Comparison of ENCODE assay signal across 25 cellular contexts in the genomic region with DNA sequence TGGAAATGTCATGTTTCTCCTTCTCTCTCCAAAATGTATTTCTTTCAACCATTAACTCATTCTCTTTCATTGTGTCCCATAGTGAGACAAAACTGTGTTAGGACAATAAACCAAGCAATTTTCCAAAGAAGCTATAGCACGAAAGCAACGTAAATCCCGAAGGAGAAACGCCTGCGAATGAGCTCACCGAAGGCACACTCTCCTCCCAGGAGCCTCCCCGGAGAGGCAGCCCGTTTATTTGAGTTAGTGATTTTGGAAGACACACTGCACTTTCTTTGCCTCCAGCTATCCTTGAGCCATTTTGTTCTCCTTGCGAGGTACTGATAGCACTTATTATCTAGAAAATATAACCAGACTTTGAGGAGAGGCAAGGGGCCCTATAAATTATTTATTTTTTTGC. TPM values are rescaled to one million over a fixed set of nuclear protein-coding genes. Genes with fewer than 3 reads are reported as not detected.
DNase-seq lines count a peak whose midpoint lies in the region; ATAC-seq and TF ChIP-seq lines count a peak whose summit lies in the region.
"Had no signal": no experiment of that assay in that cellular context is flagged by ENCODE, and none has a peak within 500 bp of the region (broad histone marks: within the 10 kb centered on the region; RNA-seq: fewer than 3 reads in every experiment).

No MANE protein-coding gene starts in this region.

- ATAC-seq in right cardiac atrium = no peak
- ATAC-seq: GM23338, K562 had no signal

- intact Hi-C loops in cardiac septum (cut with DNase I) = loop anchor here (5.0 kb wide), 1 partner anchor 152 kb away; no protein-coding TSS in a partner anchor
- intact Hi-C loops in right cardiac atrium (cut with DNase I) = loop anchor here in 1 of 4 donors (5.0 kb wide), 1 partner anchor 307 kb away; no protein-coding TSS in a partner anchor
- intact Hi-C loops in transverse colon (cut with DNase I; ENCODE audit: low total_unique reads) = no loop called here

- H2AFZ ChIP-seq in parathyroid adenoma = peak overlapping the region; percentile 28
- H2AFZ ChIP-seq: PC-9 had no signal

- H3K9me3 ChIP-seq in right cardiac atrium (ENCODE audit: control insufficient read depth, low read length) (no peaks in the 10 kb centered on the region), SJCRH30 (replicated peaks) (no peaks in the 10 kb centered on the region), parathyroid adenoma (ENCODE audit: control insufficient read depth, low read length) (no peaks in the 10 kb centered on the region), transverse colon (no peaks in the 10 kb centered on the region)
- H3K9me3 ChIP-seq: Caco-2 had no signal

- WGBS in right cardiac atrium = 61% methylated on average over 9 of the region's 9 CpGs
- WGBS in transverse colon (ENCODE audit: low coverage in 1 of 2), 2 donors = 76 to 84% methylated on average over 7 to 9 of the region's 9 CpGs

- H3K9ac ChIP-seq in parathyroid adenoma = no peak overlapping the region

- no peak for TF ChIP-seq EP300 in transverse colon (IDR thresholded peaks at IDR 0.05; ENCODE audit: low read depth)

- TF ChIP-seq POLR2A in transverse colon (IDR thresholded peaks at IDR 0.05) = no peak

- H3K4me3 ChIP-seq in right cardiac atrium (ENCODE audit: low read length) (no peak overlapping the region), SJCRH30 (no peak overlapping the region), parathyroid adenoma (ENCODE audit: low read depth, low read length) (no peak overlapping the region), transverse colon (no peak overlapping the region)
- H3K4me3 ChIP-seq: GM23338, K562, PC-9 had no signal

- H3K27ac ChIP-seq in right cardiac atrium (ENCODE audit: low read length) (no peak overlapping the region), SJCRH30 (0 out of 2 replicates have a peak overlapping the region, but pooled peaks have one; percentile 19), parathyroid adenoma (peak overlapping the region; percentile 75), transverse colon (no peak overlapping the region)
- H3K27ac ChIP-seq: PC-9 had no signal

- DNase-seq in cardiac septum (ENCODE audit: low spot score) (peak; percentile 38), right cardiac atrium (no peak), SJCRH30 (no peak), transverse colon (no peak), hypothalamus (lab: John Stamatoyannopoulos, UW) (no peak), NCI-H446 (lab: John Stamatoyannopoulos, UW) (no peak)
- DNase-seq: C1 segment of cervical spinal cord; CD4-positive, alpha-beta memory T cell; H9; HFFc6; Kasumi-1; NCI-H1105 treated with DMSO at 0.1 percent for 48 hours; NCI-H146; NCI-H1930; NCI-H774; PC-9; Right ventricle myocardium superior; RPMI8226 had no signal

- no peak overlapping the region for H3K4me2 ChIP-seq in parathyroid adenoma (ENCODE audit: low read length)
- H3K4me2 ChIP-seq: GM23338, PC-9 had no signal

- H3K4me1 ChIP-seq in right cardiac atrium (ENCODE audit: control insufficient read depth, insufficient read depth, low read length) (no peaks in the 10 kb centered on the region), SJCRH30 (peaks cover 15% of the 10 kb centered on the region), parathyroid adenoma (peaks cover 9% of the 10 kb centered on the region), transverse colon (peaks cover 0 to 33% (median 13%) of the 10 kb centered on the region in 4 donors)

- in situ Hi-C loops in transverse colon (cut with MboI; ENCODE audit: low pct_ligation_motif_present in 1 of 4, low pct_unique_long_range_greater_than_20kb in 1 of 4, low sequenced_read_pairs in 3 of 4) = loop anchor here in 1 of 4 donors (25.0 kb wide), 1 partner anchor 292 kb away; no protein-coding TSS in a partner anchor

- no peaks in the 10 kb centered on the region for H3K36me3 ChIP-seq in SJCRH30
- H3K36me3 ChIP-seq in parathyroid adenoma (ENCODE audit: control insufficient read depth, insufficient read depth, low read length) = no peaks in the 10 kb centered on the region
- no peaks in the 10 kb centered on the region for H3K36me3 ChIP-seq in transverse colon

- H3K79me2 ChIP-seq in parathyroid adenoma = no peaks in the 10 kb centered on the region

- TF ChIP-seq CTCF in parathyroid adenoma (IDR thresholded peaks at IDR 0.05) = no peak
- no peak for TF ChIP-seq CTCF in transverse colon (IDR thresholded peaks at IDR 0.05)

- H3K27me3 ChIP-seq in right cardiac atrium (ENCODE audit: control insufficient read depth, insufficient read depth) (no peaks in the 10 kb centered on the region), SJCRH30 (no peaks in the 10 kb centered on the region), parathyroid adenoma (ENCODE audit: control insufficient read depth, insufficient read depth, low read length) (no peaks in the 10 kb centered on the region), transverse colon (no peaks in the 10 kb centered on the region)

RNA-seq across cellular contexts. Expression of gene RSPH1, which starts 41.2 kb away (rescaled TPM):
- total RNA-seq in cardiac septum (not detected), right cardiac atrium (not detected), transverse colon (1 to 10 TPM in 3 of 4 donors, under 1 TPM in 1; 0.80 to 10.0 (median 8.0) TPM)
- not detected for polyA plus RNA-seq in right cardiac atrium
- not detected in 2 replicates for total RNA-seq in SJCRH30 (2014; rRNA removed; shearing (Covaris generic))
- total RNA-seq: A172; CD4-positive, alpha-beta memory T cell; GM23338; HFFc6; K562; Right ventricle myocardium superior had no signal
- polyA plus RNA-seq: CD4-positive, alpha-beta memory T cell had no signal

RNA-seq across cellular contexts. Expression of gene UBASH3A, which starts 51.1 kb away (rescaled TPM):
- not detected for total RNA-seq in cardiac septum
- total RNA-seq in right cardiac atrium = under 1 TPM; 0.15 to 0.29 (median 0.25) TPM
- 0.07 TPM for polyA plus RNA-seq in right cardiac atrium
- total RNA-seq in SJCRH30 (2014; rRNA removed; shearing (Covaris generic)) = not detected in 2 replicates
- total RNA-seq in transverse colon = 1 to 10 TPM in 1 of 4 donors, under 1 TPM in 2, not detected in 1; 0.37 to 3.0 (median 0.82) TPM
- total RNA-seq: A172, Caco-2, GM23338, H9, HFFc6, MCF 10A, PC-9, Right ventricle myocardium superior, SK-MEL-5 had no signal
- polyA plus RNA-seq: GM23338 had no signal

RNA-seq across cellular contexts. Expression of gene SLC37A1, which starts 58.9 kb away (rescaled TPM):
- total RNA-seq in cardiac septum (6.7 TPM), right cardiac atrium (1 to 10 TPM; 2.7 to 2.9 (median 2.9) TPM), transverse colon (100 to 1,000 TPM in 3 of 4 donors, 10 to 100 TPM in 1; 80.8 to 139 (median 117) TPM)
- polyA plus RNA-seq in right cardiac atrium = 1.9 TPM
- not detected in 2 replicates for total RNA-seq in SJCRH30 (2014; rRNA removed; shearing (Covaris generic))
- total RNA-seq: HFFc6 had no signal

RNA-seq across cellular contexts. Expression of gene TMPRSS3, which starts 58.9 kb away (rescaled TPM):
- total RNA-seq in cardiac septum (not detected), right cardiac atrium (not detected), transverse colon (1 to 10 TPM in 1 of 4 donors, under 1 TPM in 1, not detected in 2; 0.68 to 1.3 TPM)
- polyA plus RNA-seq in right cardiac atrium = not detected
- total RNA-seq in SJCRH30 (2014; rRNA removed; shearing (Covaris generic)) = not detected in 2 replicates
- total RNA-seq: Caco-2, HFFc6, K562, Right ventricle myocardium superior had no signal
- polyA plus RNA-seq: GM23338 had no signal

Comparison
In these comparisons a context has a peak if more than half of its experiments do, and no peak if none do; other contexts are left out.
1. H3K27ac ChIP-seq: peak in SJCRH30 (single experiment) and parathyroid adenoma (single experiment); none in right cardiac atrium (single experiment) and transverse colon (0 of 4).
2. RNA of gene SLC37A1, which starts 58.9 kb away (total RNA-seq): 80.8 to 139 TPM in transverse colon; 6.7 TPM in cardiac septum (single experiment), 2.7 to 2.9 TPM in right cardiac atrium and not detected in SJCRH30; every median in the first group is over 10 times any median in the second.